In the genomic region with DNA sequence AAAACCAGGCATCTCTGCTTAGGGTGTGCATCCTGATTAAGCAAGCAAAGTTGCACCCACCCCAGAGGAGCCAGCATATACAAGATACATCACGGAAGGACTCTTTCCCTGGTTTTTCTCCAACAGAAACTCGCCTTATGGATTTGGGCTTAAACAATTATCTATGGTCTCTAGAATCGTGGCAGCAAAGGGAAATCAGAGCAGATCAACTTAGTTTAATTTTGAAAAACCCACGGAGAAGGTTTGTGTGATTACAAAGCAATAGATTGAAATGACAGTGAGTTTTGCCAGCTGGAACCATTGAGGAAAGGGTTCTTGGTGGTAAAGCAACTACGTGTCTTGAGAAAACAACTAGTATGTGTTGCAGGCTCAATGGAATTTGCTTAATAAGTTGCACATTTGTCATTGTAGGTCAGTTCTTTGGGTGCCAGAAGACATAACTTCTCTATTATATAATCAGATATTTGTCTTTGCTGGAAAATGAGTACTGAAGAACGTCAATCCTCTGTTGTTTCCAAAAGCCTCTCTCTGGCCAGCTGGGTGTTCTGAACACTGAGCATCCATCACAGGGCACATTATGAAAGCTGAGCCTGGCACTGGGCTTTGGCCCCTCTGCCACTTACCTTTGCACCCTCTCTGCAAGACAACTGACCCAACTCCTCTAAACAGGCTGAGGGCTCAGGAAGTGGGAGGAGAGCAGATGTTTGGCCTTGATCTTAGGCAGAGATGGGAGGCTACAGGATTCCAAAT, we compare ENCODE assay signal across 21 cellular contexts.
DNase-seq lines count a peak whose midpoint lies in the region; ATAC-seq and TF ChIP-seq lines count a peak whose summit lies in the region.
"Had no signal": no experiment of that assay in that cellular context is flagged by ENCODE, and none has a peak within 500 bp of the region (broad histone marks: within the 10 kb centered on the region; RNA-seq: fewer than 3 reads in every experiment).

No MANE protein-coding gene starts in this region.

- H3K27me3 ChIP-seq in PC-3 (ENCODE audit: low read length) = no peaks in the 10 kb centered on the region
- H3K27me3 ChIP-seq in right lobe of liver = no peaks in the 10 kb centered on the region
- no peaks in the 10 kb centered on the region for H3K27me3 ChIP-seq in testis
- no peaks in the 10 kb centered on the region for H3K27me3 ChIP-seq in esophagus squamous epithelium
- H3K27me3 ChIP-seq: cardiac muscle cell had no signal

- TF ChIP-seq CTCF in AG09309 (IDR thresholded peaks at IDR 0.05; ENCODE audit: control insufficient read depth, insufficient read depth, low read depth, low read length, missing control alignments) (no peak), PC-3 (conservative IDR thresholded peaks at IDR 0.05; ENCODE audit: low read depth, low read length) (no peak), fibroblast of mammary gland (conservative IDR thresholded peaks at IDR 0.05; ENCODE audit: control insufficient read depth, insufficient read depth, low read depth, low read length) (no peak), right lobe of liver (IDR thresholded peaks at IDR 0.05) (no peak), testis (IDR thresholded peaks at IDR 0.05) (no peak), esophagus squamous epithelium (IDR thresholded peaks at IDR 0.05) (no peak)

- no TSS peak for BruUV-seq in PC-3 (replicated peaks; lab: Mats Ljungman, UMichigan)

- DNase-seq in AG09309 (ENCODE audit: low read depth) = peak; percentile 31
- DNase-seq in PC-3 = no peak
- DNase-seq in fibroblast of mammary gland (ENCODE audit: low read depth) = peak; percentile 71
- DNase-seq in right lobe of liver = peak in 1 of 3 donors; percentile 52
- no peak for DNase-seq in testis
- no peak for DNase-seq in esophagus squamous epithelium (lab: John Stamatoyannopoulos, UW)
- DNase-seq: activated CD8-positive, alpha-beta T cell treated with anti-CD3 and anti-CD28 coated beads for 36 hours; activated T-cell treated with anti-CD3 and anti-CD28 coated beads, Interleukin-2, amount 50 U/mL, for 4 hours; CD4-positive, alpha-beta T cell; DMS53; KBM-7; midbrain; NCI-H2029 had no signal

- H3K36me3 ChIP-seq in PC-3 (ENCODE audit: low read depth, low read length) (no peaks in the 10 kb centered on the region), right lobe of liver (no peaks in the 10 kb centered on the region), testis (ENCODE audit: low read depth, missing control alignments) (no peaks in the 10 kb centered on the region), esophagus squamous epithelium (no peaks in the 10 kb centered on the region)
- H3K36me3 ChIP-seq: cardiac muscle cell had no signal

- H3K9me2 ChIP-seq in PC-3 (replicated peaks; ENCODE audit: low read length) = no peaks in the 10 kb centered on the region

- 69% methylated on average over 6 of the region's 6 CpGs for WGBS in right lobe of liver (ENCODE audit: insufficient coverage, low coverage, low lambda C conversion rate, missing lambda C conversion rate)
- 62% methylated on average over 6 of the region's 6 CpGs for WGBS in testis, 2 donors
- WGBS in esophagus squamous epithelium, 2 donors = 69 to 70% methylated on average over 6 of the region's 6 CpGs

- no peaks in the 10 kb centered on the region for H4K20me1 ChIP-seq in PC-3 (ENCODE audit: low read length)

- peaks cover 11% of the 10 kb centered on the region for H3F3A ChIP-seq in PC-3 (ENCODE audit: low read length, unreplicated experiment)

- CTCF ChIA-PET in PC-3 (lab: Charles Lee) = no interaction called here

- TF ChIP-seq POLR2A in right lobe of liver (IDR thresholded peaks at IDR 0.05) (no peak), testis (IDR thresholded peaks at IDR 0.05) (no peak), esophagus squamous epithelium (IDR thresholded peaks at IDR 0.05) (no peak)

- H3K4me3 ChIP-seq in AG09309 (ENCODE audit: control insufficient read depth, low read depth, low read length) (no peak overlapping the region), PC-3 (ENCODE audit: low read length) (no peak overlapping the region), fibroblast of mammary gland (ENCODE audit: control insufficient read depth, low read depth, low read length) (no peak overlapping the region), right lobe of liver (no peak overlapping the region), testis (no peak overlapping the region), esophagus squamous epithelium (no peak overlapping the region)
- H3K4me3 ChIP-seq: cardiac muscle cell, HAP-1, psoas muscle had no signal

- no peaks in the 10 kb centered on the region for H3K79me2 ChIP-seq in PC-3 (ENCODE audit: low read length)

- no peak overlapping the region for H2AFZ ChIP-seq in PC-3 (ENCODE audit: low read length)

- no peak overlapping the region for H3K9ac ChIP-seq in PC-3 (ENCODE audit: low read length)

- POLR2A ChIA-PET in PC-3 (lab: Charles Lee; ENCODE audit: unreplicated experiment) = no interaction called here

- H3K4me2 ChIP-seq in PC-3 (ENCODE audit: low read length) = no peak overlapping the region

- no peak for ATAC-seq in PC-3
- ATAC-seq in right lobe of liver = peak in 3 of 4 donors; percentile 30 to 77 (median 33)
- ATAC-seq in GM21576 (IDR thresholded peaks at IDR 0.05; ENCODE audit: unreplicated experiment) = no peak
- ATAC-seq in GM18520 (IDR thresholded peaks at IDR 0.05; ENCODE audit: unreplicated experiment) = no peak
- ATAC-seq: activated CD8-positive, alpha-beta T cell treated with anti-CD3 and anti-CD28 coated beads for 36 hours; activated T-cell treated with anti-CD3 and anti-CD28 coated beads, Interleukin-2, amount 50 U/mL, for 4 hours; esophagus mucosa; stimulated activated effector memory CD8-positive, alpha-beta T cell treated with anti-CD3 and anti-CD28 coated beads, Interleukin-12 subunit alpha, Interleukin-12 subunit beta, amount 100 ng/mL, for 72 hours; WTC11 had no signal

- intact Hi-C loops in PC-3 (cut with micrococcal nuclease) = no loop called here
- intact Hi-C loops in right lobe of liver (cut with DNase I) = no loop called here
- intact Hi-C loops in testis (cut with DNase I; ENCODE audit: low total_unique reads) = no loop called here
- intact Hi-C loops in esophagus squamous epithelium (cut with DNase I) = no loop called here

- H3K4me1 ChIP-seq in PC-3 (ENCODE audit: insufficient read depth, low read length) (peaks cover 28% of the 10 kb centered on the region), right lobe of liver (no peaks in the 10 kb centered on the region), testis (no peaks in the 10 kb centered on the region), esophagus squamous epithelium (no peaks in the 10 kb centered on the region)
- H3K4me1 ChIP-seq: HAP-1, psoas muscle had no signal

- H3K9me3 ChIP-seq in PC-3 (ENCODE audit: low read length) (peaks cover 2% of the 10 kb centered on the region; the same call in 1 of the 2 replicates), right lobe of liver (no peaks in the 10 kb centered on the region), testis (no peaks in the 10 kb centered on the region), esophagus squamous epithelium (peaks cover 0 to 2% (median 0%) of the 10 kb centered on the region in 3 donors)
- H3K9me3 ChIP-seq: HAP-1 had no signal

- H3K27ac ChIP-seq in PC-3 (ENCODE audit: low read length) (peak overlapping the region; percentile 99), right lobe of liver (no peak overlapping the region), testis (peak overlapping the region in 1 of 2 donors; percentile 15), esophagus squamous epithelium (peak overlapping the region in 2 of 4 donors; percentile 45 to 53)
- H3K27ac ChIP-seq: cardiac muscle cell, psoas muscle had no signal

Comparison
In these comparisons a context has a peak if more than half of its experiments do, and no peak if none do; other contexts are left out.
1. DNase-seq: peak in AG09309 (single experiment) and fibroblast of mammary gland (single experiment); none in PC-3 (single experiment), testis (single experiment) and esophagus squamous epithelium (single experiment).
2. ATAC-seq: peak in right lobe of liver (3 of 4); none in PC-3 (single experiment), GM21576 (single experiment) and GM18520 (single experiment).